ENCODE assay signal across 9 cellular contexts in genomic region chr17:38465420-38466345, GRCh38. TPM values are rescaled to one million over a fixed set of nuclear protein-coding genes. Genes with fewer than 3 reads are reported as not detected.
DNase-seq lines count a peak whose midpoint lies in the region; ATAC-seq and TF ChIP-seq lines count a peak whose summit lies in the region.
"Had no signal": no experiment of that assay in that cellular context is flagged by ENCODE, and none has a peak within 500 bp of the region (broad histone marks: within the 10 kb centered on the region; RNA-seq: fewer than 3 reads in every experiment).

No MANE protein-coding gene starts in this region.

- peaks cover 38% of the 10 kb centered on the region for H3K36me3 ChIP-seq in thoracic aorta

- H3K27ac Mint-ChIP-seq in activated T-helper 1 cell treated with anti-CD3 and anti-CD28 coated beads, Interleukin-12 subunit alpha, Interleukin-12 subunit beta, Interleukin-2, Interleukin-4 antibody, amounts not matched to agents 30 ng/mL and 10 ng/mL and 1 ng/mL, durations not matched to agents 14 hours and 24 hours and 36 hours = no peak overlapping the region
- H3K27ac Mint-ChIP-seq: stimulated activated memory B cell treated with anti-CD40 and anti-IgM and Interleukin-4, amounts not matched to agents 10 μg/mL and 1 μg/mL and 100 μg/mL, for 72 hours had no signal

- ATAC-seq in left lobe of liver = peak; percentile 9
- ATAC-seq in thoracic aorta (ENCODE audit: insufficient number of reproducible peaks, low FRiP score, low read depth) = peak; percentile 62
- no peak for ATAC-seq in GM18520 (IDR thresholded peaks at IDR 0.05; ENCODE audit: unreplicated experiment)
- ATAC-seq in GM21447 (IDR thresholded peaks at IDR 0.05; ENCODE audit: unreplicated experiment) = no peak

- no peaks in the 10 kb centered on the region for H3K9me3 Mint-ChIP-seq in activated T-helper 1 cell treated with anti-CD3 and anti-CD28 coated beads, Interleukin-12 subunit alpha, Interleukin-12 subunit beta, Interleukin-2, Interleukin-4 antibody, amounts not matched to agents 30 ng/mL and 10 ng/mL and 1 ng/mL, durations not matched to agents 14 hours and 24 hours and 36 hours
- H3K9me3 Mint-ChIP-seq: stimulated activated memory B cell treated with anti-CD40 and anti-IgM and Interleukin-4, amounts not matched to agents 10 μg/mL and 1 μg/mL and 100 μg/mL, for 72 hours had no signal

- H3K4me1 ChIP-seq in thoracic aorta (ENCODE audit: control insufficient read depth in 1 of 2, low read depth in 2 of 2) = peaks cover 26 to 59% of the 10 kb centered on the region in 2 donors

- H3K27me3 Mint-ChIP-seq in activated T-helper 1 cell treated with anti-CD3 and anti-CD28 coated beads, Interleukin-12 subunit alpha, Interleukin-12 subunit beta, Interleukin-2, Interleukin-4 antibody, amounts not matched to agents 30 ng/mL and 10 ng/mL and 1 ng/mL, durations not matched to agents 14 hours and 24 hours and 36 hours (ENCODE audit: insufficient read depth) = no peaks in the 10 kb centered on the region

- intact Hi-C loops in activated T-helper 1 cell treated with anti-CD3 and anti-CD28 coated beads, Interleukin-12 subunit alpha, Interleukin-12 subunit beta, Interleukin-2, Interleukin-4 antibody, amounts not matched to agents 30 ng/mL and 10 ng/mL and 1 ng/mL, durations not matched to agents 14 hours and 24 hours and 36 hours (cut with micrococcal nuclease) = no loop called here

- H3K4me1 Mint-ChIP-seq in activated T-helper 1 cell treated with anti-CD3 and anti-CD28 coated beads, Interleukin-12 subunit alpha, Interleukin-12 subunit beta, Interleukin-2, Interleukin-4 antibody, amounts not matched to agents 30 ng/mL and 10 ng/mL and 1 ng/mL, durations not matched to agents 14 hours and 24 hours and 36 hours (ENCODE audit: low read depth) = no peaks in the 10 kb centered on the region
- H3K4me1 Mint-ChIP-seq: stimulated activated memory B cell treated with anti-CD40 and anti-IgM and Interleukin-4, amounts not matched to agents 10 μg/mL and 1 μg/mL and 100 μg/mL, for 72 hours had no signal

- no peak overlapping the region for H3K4me3 Mint-ChIP-seq in activated T-helper 1 cell treated with anti-CD3 and anti-CD28 coated beads, Interleukin-12 subunit alpha, Interleukin-12 subunit beta, Interleukin-2, Interleukin-4 antibody, amounts not matched to agents 30 ng/mL and 10 ng/mL and 1 ng/mL, durations not matched to agents 14 hours and 24 hours and 36 hours
- H3K4me3 Mint-ChIP-seq: stimulated activated memory B cell treated with anti-CD40 and anti-IgM and Interleukin-4, amounts not matched to agents 10 μg/mL and 1 μg/mL and 100 μg/mL, for 72 hours had no signal

- no peaks in the 10 kb centered on the region for H3K9me3 ChIP-seq in thoracic aorta

- DNase-seq in HFF-Myc (ENCODE audit: extremely low read depth, low read depth) (no peak), cerebellar cortex (ENCODE audit: low spot score) (peak; percentile 62), left lobe of liver (ENCODE audit: low spot score) (no peak), thoracic aorta (ENCODE audit: low spot score) (peak; percentile 68), hippocampal formation (lab: John Stamatoyannopoulos, UW) (no peak)
- no peak for DNase-seq in activated T-helper 1 cell treated with anti-CD3 and anti-CD28 coated beads, Interleukin-12 subunit alpha, Interleukin-12 subunit beta, Interleukin-2, Interleukin-4 antibody, amounts not matched to agents 30 ng/mL and 10 ng/mL and 1 ng/mL, durations not matched to agents 14 hours and 24 hours and 36 hours (ENCODE audit: low spot score)

- H3K36me3 Mint-ChIP-seq in activated T-helper 1 cell treated with anti-CD3 and anti-CD28 coated beads, Interleukin-12 subunit alpha, Interleukin-12 subunit beta, Interleukin-2, Interleukin-4 antibody, amounts not matched to agents 30 ng/mL and 10 ng/mL and 1 ng/mL, durations not matched to agents 14 hours and 24 hours and 36 hours (ENCODE audit: low read depth) = no peaks in the 10 kb centered on the region
- H3K36me3 Mint-ChIP-seq: stimulated activated memory B cell treated with anti-CD40 and anti-IgM and Interleukin-4, amounts not matched to agents 10 μg/mL and 1 μg/mL and 100 μg/mL, for 72 hours had no signal

- no peaks in the 10 kb centered on the region for H3K27me3 ChIP-seq in thoracic aorta (replicated peaks; ENCODE audit: insufficient read depth)

- TF ChIP-seq CTCF in HFF-Myc (IDR thresholded peaks at IDR 0.05; ENCODE audit: low read depth, low read length, missing control alignments) (no peak), thoracic aorta (IDR thresholded peaks at IDR 0.05) (no peak)

- H3K4me3 ChIP-seq in HFF-Myc (replicated peaks; ENCODE audit: low read depth, low read length) (peak overlapping the region; percentile 36), thoracic aorta (peak overlapping the region; percentile 80)

- H3K27ac ChIP-seq in thoracic aorta = peak overlapping the region; percentile 96 to 100

RNA-seq across cellular contexts. Expression of gene ARHGAP23, which starts 37.4 kb away (rescaled TPM):
- total RNA-seq in left lobe of liver (3.3 TPM), thoracic aorta (10 to 100 TPM; 87.1 to 89.2 TPM)
- 0.57 and 0.88 TPM in 2 replicates for total RNA-seq in activated T-helper 1 cell treated with anti-CD3 and anti-CD28 coated beads, Interleukin-12 subunit alpha, Interleukin-12 subunit beta, Interleukin-2, Interleukin-4 antibody, amounts not matched to agents 30 ng/mL and 10 ng/mL and 1 ng/mL, durations not matched to agents 14 hours and 24 hours and 36 hours

Comparison
In these comparisons a context has a peak if more than half of its experiments do, and no peak if none do; other contexts are left out.
1. DNase-seq: peak in cerebellar cortex (single experiment) and thoracic aorta (single experiment); none in HFF-Myc (single experiment), left lobe of liver (single experiment), activated T-helper 1 cell treated with anti-CD3 and anti-CD28 coated beads, Interleukin-12 subunit alpha, Interleukin-12 subunit beta, Interleukin-2, Interleukin-4 antibody, amounts not matched to agents 30 ng/mL and 10 ng/mL and 1 ng/mL, durations not matched to agents 14 hours and 24 hours and 36 hours (single experiment) and hippocampal formation (0 of 2).
2. ATAC-seq: peak in left lobe of liver (single experiment) and thoracic aorta (single experiment); none in GM18520 (single experiment) and GM21447 (single experiment).
3. RNA of gene ARHGAP23, which starts 37.4 kb away (total RNA-seq): 87.1 to 89.2 TPM in thoracic aorta; 3.3 TPM in left lobe of liver (single experiment) and 0.57 to 0.88 TPM in activated T-helper 1 cell treated with anti-CD3 and anti-CD28 coated beads, Interleukin-12 subunit alpha, Interleukin-12 subunit beta, Interleukin-2, Interleukin-4 antibody, amounts not matched to agents 30 ng/mL and 10 ng/mL and 1 ng/mL, durations not matched to agents 14 hours and 24 hours and 36 hours; every median in the first group is over 10 times any median in the second.